Comparison of ENCODE assay signal across 18 cellular contexts in the genomic region with DNA sequence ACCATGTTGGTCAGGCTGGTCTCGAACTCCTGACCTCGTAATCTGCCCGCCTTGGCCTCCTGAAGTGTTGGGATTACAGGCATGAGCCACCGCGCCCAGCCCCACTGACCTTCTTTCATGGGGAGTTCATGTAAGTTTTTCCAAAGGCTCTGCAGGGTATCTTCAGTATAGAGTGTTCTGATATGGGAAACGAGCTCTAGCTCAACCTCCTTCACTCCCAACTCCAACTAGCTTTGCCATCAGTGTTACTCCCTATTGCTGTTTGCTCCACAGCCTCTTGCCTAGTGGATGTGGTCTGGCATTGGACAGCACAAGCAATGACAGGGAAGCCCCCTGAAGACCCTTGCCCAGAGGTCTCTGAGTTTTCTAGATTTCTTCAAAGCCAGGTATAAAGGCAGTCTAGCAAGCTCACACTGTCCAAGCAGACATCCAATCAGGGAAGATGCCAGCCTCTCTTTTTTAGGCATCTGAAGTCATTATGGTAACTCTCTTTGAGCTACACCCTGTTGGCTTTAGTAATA. TPM values are rescaled to one million over a fixed set of nuclear protein-coding genes. Genes with fewer than 3 reads are reported as not detected.
DNase-seq lines count a peak whose midpoint lies in the region; ATAC-seq, FAIRE-seq and TF ChIP-seq lines count a peak whose summit lies in the region.
"Had no signal": no experiment of that assay in that cellular context is flagged by ENCODE, and none has a peak within 500 bp of the region (broad histone marks: within the 10 kb centered on the region; RNA-seq: fewer than 3 reads in every experiment).

No MANE protein-coding gene starts in this region.

- TSS peak; percentile 14 for BruUV-seq in endothelial cell of umbilical vein (replicated peaks; lab: Mats Ljungman, UMichigan)

- no peaks in the 10 kb centered on the region for H3K79me2 ChIP-seq in endothelial cell of umbilical vein (ENCODE audit: control insufficient read depth, insufficient read depth, low read length)

- WGBS in heart right ventricle, 2 donors = 90 to 92% methylated on average over 6 of the region's 6 CpGs

- peaks cover 3 to 38% (median 19%) of the 10 kb centered on the region in 9 donors for H3K4me1 ChIP-seq in heart right ventricle
- peaks cover 40% of the 10 kb centered on the region for H3K4me1 ChIP-seq in endothelial cell of umbilical vein (ENCODE audit: control insufficient read depth, extremely low read depth, insufficient read depth, low read length)
- H3K4me1 ChIP-seq in neutrophil (ENCODE audit: control insufficient read depth in 1 of 2, insufficient read depth in 1 of 2, low read depth in 1 of 2, low read length in 1 of 2) = peaks cover 12 to 14% of the 10 kb centered on the region in 2 experiments
- H3K4me1 ChIP-seq in subcutaneous abdominal adipose tissue (ENCODE audit: control insufficient read depth in 5 of 5, insufficient read depth in 5 of 5, low read length in 5 of 5) = peaks cover 0 to 43% (median 8%) of the 10 kb centered on the region in 5 donors

- no peaks in the 10 kb centered on the region for H3K9me1 ChIP-seq in endothelial cell of umbilical vein (replicated peaks; ENCODE audit: control insufficient read depth, extremely low read depth, insufficient read depth, low read length)

- H3K36me3 ChIP-seq in heart right ventricle (no peaks in the 10 kb centered on the region), endothelial cell of umbilical vein (ENCODE audit: control insufficient read depth in 2 of 2, extremely low read depth in 1 of 2, insufficient read depth in 2 of 2, low read length in 2 of 2) (no peaks in the 10 kb centered on the region), neutrophil (no peaks in the 10 kb centered on the region), subcutaneous abdominal adipose tissue (ENCODE audit: control insufficient read depth in 5 of 5, insufficient read depth in 5 of 5, low read length in 5 of 5) (no peaks in the 10 kb centered on the region)
- H3K36me3 ChIP-seq: BLaER1 had no signal

- H3K4me3 ChIP-seq in heart right ventricle (no peak overlapping the region), endothelial cell of umbilical vein (replicated peaks in 1 of 3; ENCODE audit: insufficient read depth in 1 of 3, low read depth in 1 of 3, low read length in 3 of 3) (no peak overlapping the region), neutrophil (ENCODE audit: low read depth in 1 of 2, low read length in 1 of 2) (no peak overlapping the region), subcutaneous abdominal adipose tissue (ENCODE audit: low read depth in 1 of 5, low read length in 5 of 5) (no peak overlapping the region)
- H3K4me3 ChIP-seq: BLaER1 had no signal

- dilution Hi-C loops in endothelial cell of umbilical vein (cut with MboI; ENCODE audit: extremely low pct_ligation_motif_present, low sequenced_read_pairs) = no loop called here

- H3K4me2 ChIP-seq in endothelial cell of umbilical vein (ENCODE audit: insufficient read depth, low read length) = peak overlapping the region; percentile 43
- H3K4me2 ChIP-seq: BLaER1 had no signal

- peak; percentile 7 for DNase-seq in cardiac septum (ENCODE audit: low spot score)
- no peak for DNase-seq in heart right ventricle
- DNase-seq in endothelial cell of umbilical vein (ENCODE audit: low read depth, low spot score) = no peak
- DNase-seq in Kasumi-1 (lab: John Stamatoyannopoulos, UW) = no peak
- DNase-seq in activated effector memory CD4-positive, alpha-beta T cell treated with Interleukin-2 at 50 U/mL for 16 hours = no peak
- DNase-seq: 8988T; CD4-positive, alpha-beta memory T cell; DMS79; GDM1; H9; IMR-90 had no signal

- no peak for FAIRE-seq in endothelial cell of umbilical vein (lab: Jason Lieb, UNC)
- FAIRE-seq: H1, HTR-8/SVneo had no signal

- H3K9me3 ChIP-seq in heart right ventricle = peaks cover 0 to 14% (median 0%) of the 10 kb centered on the region in 11 donors
- H3K9me3 ChIP-seq in endothelial cell of umbilical vein (replicated peaks; ENCODE audit: control insufficient read depth, insufficient read depth, low read length) = no peaks in the 10 kb centered on the region
- no peaks in the 10 kb centered on the region for H3K9me3 ChIP-seq in neutrophil
- H3K9me3 ChIP-seq in subcutaneous abdominal adipose tissue (ENCODE audit: control insufficient read depth in 5 of 5, low read length in 5 of 5) = peaks cover 0 to 3% (median 2%) of the 10 kb centered on the region in 5 donors
- H3K9me3 ChIP-seq: BLaER1 had no signal

- TF ChIP-seq POLR2A in endothelial cell of umbilical vein (IDR thresholded peaks at IDR 0.05; ENCODE audit: low read depth, low read length) = no peak

- ATAC-seq in heart right ventricle (no peak), HG02970 (IDR thresholded peaks at IDR 0.05; ENCODE audit: low FRiP score, unreplicated experiment) (no peak)

- H3K27ac ChIP-seq in heart right ventricle (peak overlapping the region in 3 of 10 donors; percentile 17 to 86 (median 69)), endothelial cell of umbilical vein (ENCODE audit: insufficient read depth, low read depth, low read length) (peak overlapping the region; percentile 88), neutrophil (peak overlapping the region; percentile 26), subcutaneous abdominal adipose tissue (ENCODE audit: low read depth, low read length) (peak overlapping the region; percentile 69)
- H3K27ac ChIP-seq: BLaER1 had no signal

- CTCF ChIA-PET in endothelial cell of umbilical vein (lab: Charles Lee) = interaction anchor here (0.9 to 1.8 kb wide), 8 partner anchors 10 to 266 kb away, joined by 3 to 12 read pairs (median 5); no protein-coding TSS in a partner anchor

- H3K9ac ChIP-seq in endothelial cell of umbilical vein (replicated peaks; ENCODE audit: extremely low read depth, insufficient read depth, low read length) (peak overlapping the region; percentile 32), subcutaneous abdominal adipose tissue (ENCODE audit: low read length in 5 of 5) (peak overlapping the region in 1 of 5 donors; percentile 55)
- H3K9ac ChIP-seq: BLaER1 had no signal

- intact Hi-C loops in cardiac septum (cut with DNase I) (loop anchor here (10.0 kb wide), 1 partner anchor 51 kb away; no protein-coding TSS in a partner anchor), heart right ventricle (cut with DNase I) (loop anchor here in 2 of 10 donors (5.0 kb wide), 1 partner anchor 38 kb away; no protein-coding TSS in a partner anchor), endothelial cell of umbilical vein (cut with micrococcal nuclease) (no loop called here)

- POLR2A ChIA-PET in endothelial cell of umbilical vein (lab: Charles Lee) = interaction anchor here (0.6 to 1.3 kb wide), 3 partner anchors 11 to 34 kb away, joined by 3 to 4 read pairs (median 4); no protein-coding TSS in a partner anchor

- H2AFZ ChIP-seq in endothelial cell of umbilical vein (ENCODE audit: low read depth, low read length) = no peak overlapping the region

- no peaks in the 10 kb centered on the region for H4K20me1 ChIP-seq in endothelial cell of umbilical vein (replicated peaks; ENCODE audit: control insufficient read depth, extremely low read depth, insufficient read depth, low read length)
- H4K20me1 ChIP-seq: BLaER1 had no signal

- H3K27me3 ChIP-seq in heart right ventricle (no peaks in the 10 kb centered on the region), endothelial cell of umbilical vein (ENCODE audit: control insufficient read depth in 2 of 2, insufficient read depth in 2 of 2, low read length in 2 of 2) (no peaks in the 10 kb centered on the region), neutrophil (no peaks in the 10 kb centered on the region), subcutaneous abdominal adipose tissue (ENCODE audit: control insufficient read depth in 5 of 5, insufficient read depth in 4 of 5, low read length in 5 of 5) (peaks cover 0 to 17% (median 5%) of the 10 kb centered on the region in 5 donors)
- H3K27me3 ChIP-seq: BLaER1 had no signal

- no peak for TF ChIP-seq CTCF in heart right ventricle (IDR thresholded peaks at IDR 0.05)
- TF ChIP-seq CTCF in endothelial cell of umbilical vein (IDR thresholded peaks at IDR 0.05; ENCODE audit: extremely low read depth in 1 of 2, insufficient read depth in 1 of 2, low read depth in 1 of 2, low read length in 2 of 2) = no peak
- no peak for TF ChIP-seq CTCF in neutrophil (IDR thresholded peaks at IDR 0.05)

TF ChIP-seq in endothelial cell of umbilical vein, 7 proteins besides CTCF, POLR2A, EP300 and RAD21:
- TF ChIP-seq JUN (IDR thresholded peaks at IDR 0.05; ENCODE audit: borderline replicate concordance, insufficient read depth, insufficient read length, low read depth) (no peak), POLR2AphosphoS5 (IDR thresholded peaks at IDR 0.05; ENCODE audit: insufficient read depth, low read depth, low read length) (no peak), MYC (IDR thresholded peaks at IDR 0.05; ENCODE audit: low read depth, low read length) (no peak), EZH2 (IDR thresholded peaks at IDR 0.05; ENCODE audit: borderline replicate concordance, low read depth, low read length, severe bottlenecking) (no peak), GATA2 (IDR thresholded peaks at IDR 0.05; ENCODE audit: insufficient read depth, insufficient read length, low read depth, low read length) (no peak), FOS (IDR thresholded peaks at IDR 0.05; ENCODE audit: borderline replicate concordance, insufficient read depth, low read length) (no peak)
- TF ChIP-seq, protein P1, sequence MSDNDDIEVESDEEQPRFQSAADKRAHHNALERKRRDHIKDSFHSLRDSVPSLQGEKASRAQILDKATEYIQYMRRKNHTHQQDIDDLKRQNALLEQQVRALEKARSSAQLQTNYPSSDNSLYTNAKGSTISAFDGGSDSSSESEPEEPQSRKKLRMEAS (IDR thresholded peaks at IDR 0.05; ENCODE audit: insufficient read depth, insufficient read length) = no peak

RNA-seq across cellular contexts. Expression of gene CLDN5, which starts 41.2 kb away (rescaled TPM):
- 9.3 TPM for total RNA-seq in cardiac septum
- total RNA-seq in heart right ventricle = 10 to 100 TPM; 19.8 to 72.7 (median 35.6) TPM
- 100 to 1,000 TPM in 1 of 2 donors, 10 to 100 TPM in 1; 77.3 to 102 TPM for polyA plus RNA-seq in heart right ventricle
- 165 and 198 TPM in 2 replicates for total RNA-seq in endothelial cell of umbilical vein
- polyA plus RNA-seq in endothelial cell of umbilical vein = 252 and 295 TPM in 2 replicates
- polyA plus RNA-seq in endothelial cell of umbilical vein (2011; cell fraction: cytosol; rRNA removed) = 89.2 and 151 TPM in 2 replicates
- 50.1 and 55.8 TPM in 2 replicates for polyA plus RNA-seq in endothelial cell of umbilical vein (2011; cell fraction: nucleus; rRNA removed)
- 50.1 and 57.2 TPM in 2 replicates for polyA plus RNA-seq in endothelial cell of umbilical vein (2012)
- polyA minus RNA-seq in endothelial cell of umbilical vein = 41.2 and 60.9 TPM in 2 replicates
- polyA minus RNA-seq in endothelial cell of umbilical vein (2011; cell fraction: cytosol; rRNA and poly(A)+ RNA removed) = not detected
- polyA minus RNA-seq in endothelial cell of umbilical vein (2011; cell fraction: nucleus; rRNA and poly(A)+ RNA removed) = 17.7 and 35.2 TPM in 2 replicates
- total RNA-seq: CD4-positive, alpha-beta memory T cell had no signal
- polyA plus RNA-seq: AG04450 had no signal
